In the genomic region with DNA sequence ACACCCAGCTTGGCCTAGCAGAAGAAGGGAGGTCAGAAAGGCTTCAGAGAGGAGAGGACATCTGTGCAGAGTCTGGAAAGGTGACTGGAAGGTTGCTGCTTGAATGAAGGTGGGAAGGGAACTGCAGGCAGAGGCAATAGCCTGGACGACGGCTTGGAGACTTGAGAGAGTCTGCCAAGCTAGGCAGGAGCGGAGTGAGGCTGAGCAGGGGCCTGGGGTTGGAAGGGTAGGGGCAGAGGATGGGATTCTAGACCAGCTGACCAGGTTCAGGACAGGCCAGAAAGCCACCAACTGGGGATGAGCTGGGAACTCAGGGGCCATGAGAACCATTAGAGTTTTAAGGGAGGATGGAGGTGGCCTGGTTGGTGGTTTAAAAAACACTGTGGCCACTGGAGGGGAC, we compare ENCODE assay signal across 1 cellular context.
TF ChIP-seq lines count a peak whose summit lies in the region.

No MANE protein-coding gene starts in this region.

TF ChIP-seq in WTC11, 78 proteins besides CTCF, POLR2A, EP300 and RAD21 (continued from another document):
- TF ChIP-seq, protein P1, sequence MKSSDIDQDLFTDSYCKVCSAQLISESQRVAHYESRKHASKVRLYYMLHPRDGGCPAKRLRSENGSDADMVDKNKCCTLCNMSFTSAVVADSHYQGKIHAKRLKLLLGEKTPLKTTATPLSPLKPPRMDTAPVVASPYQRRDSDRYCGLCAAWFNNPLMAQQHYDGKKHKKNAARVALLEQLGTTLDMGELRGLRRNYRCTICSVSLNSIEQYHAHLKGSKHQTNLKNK (CRISPR knock-in tag; IDR thresholded peaks at IDR 0.05) = no peak
- TF ChIP-seq, protein P2, sequence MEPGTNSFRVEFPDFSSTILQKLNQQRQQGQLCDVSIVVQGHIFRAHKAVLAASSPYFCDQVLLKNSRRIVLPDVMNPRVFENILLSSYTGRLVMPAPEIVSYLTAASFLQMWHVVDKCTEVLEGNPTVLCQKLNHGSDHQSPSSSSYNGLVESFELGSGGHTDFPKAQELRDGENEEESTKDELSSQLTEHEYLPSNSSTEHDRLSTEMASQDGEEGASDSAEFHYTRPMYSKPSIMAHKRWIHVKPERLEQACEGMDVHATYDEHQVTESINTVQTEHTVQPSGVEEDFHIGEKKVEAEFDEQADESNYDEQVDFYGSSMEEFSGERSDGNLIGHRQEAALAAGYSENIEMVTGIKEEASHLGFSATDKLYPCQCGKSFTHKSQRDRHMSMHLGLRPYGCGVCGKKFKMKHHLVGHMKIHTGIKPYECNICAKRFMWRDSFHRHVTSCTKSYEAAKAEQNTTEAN (CRISPR knock-in tag; IDR thresholded peaks at IDR 0.05) = no peak
- TF ChIP-seq TCF7 (CRISPR knock-in tag; IDR thresholded peaks at IDR 0.05; ENCODE audit: low read depth) (no peak), PRRX2 (CRISPR knock-in tag; IDR thresholded peaks at IDR 0.05) (no peak), ZNF317 (CRISPR knock-in tag; IDR thresholded peaks at IDR 0.05; ENCODE audit: borderline replicate concordance, low read depth) (no peak), CREM (CRISPR knock-in tag; IDR thresholded peaks at IDR 0.05) (no peak), IRF2 (CRISPR knock-in tag; IDR thresholded peaks at IDR 0.05; ENCODE audit: borderline replicate concordance, low read depth) (no peak), ETV6 (CRISPR knock-in tag; IDR thresholded peaks at IDR 0.05) (no peak), SMAD4 (CRISPR knock-in tag; IDR thresholded peaks at IDR 0.05) (no peak), SMAD3 (CRISPR knock-in tag; IDR thresholded peaks at IDR 0.05; ENCODE audit: borderline replicate concordance) (no peak), ZNF396 (CRISPR knock-in tag; IDR thresholded peaks at IDR 0.05; ENCODE audit: borderline replicate concordance) (no peak)
- TF ChIP-seq, protein P3, sequence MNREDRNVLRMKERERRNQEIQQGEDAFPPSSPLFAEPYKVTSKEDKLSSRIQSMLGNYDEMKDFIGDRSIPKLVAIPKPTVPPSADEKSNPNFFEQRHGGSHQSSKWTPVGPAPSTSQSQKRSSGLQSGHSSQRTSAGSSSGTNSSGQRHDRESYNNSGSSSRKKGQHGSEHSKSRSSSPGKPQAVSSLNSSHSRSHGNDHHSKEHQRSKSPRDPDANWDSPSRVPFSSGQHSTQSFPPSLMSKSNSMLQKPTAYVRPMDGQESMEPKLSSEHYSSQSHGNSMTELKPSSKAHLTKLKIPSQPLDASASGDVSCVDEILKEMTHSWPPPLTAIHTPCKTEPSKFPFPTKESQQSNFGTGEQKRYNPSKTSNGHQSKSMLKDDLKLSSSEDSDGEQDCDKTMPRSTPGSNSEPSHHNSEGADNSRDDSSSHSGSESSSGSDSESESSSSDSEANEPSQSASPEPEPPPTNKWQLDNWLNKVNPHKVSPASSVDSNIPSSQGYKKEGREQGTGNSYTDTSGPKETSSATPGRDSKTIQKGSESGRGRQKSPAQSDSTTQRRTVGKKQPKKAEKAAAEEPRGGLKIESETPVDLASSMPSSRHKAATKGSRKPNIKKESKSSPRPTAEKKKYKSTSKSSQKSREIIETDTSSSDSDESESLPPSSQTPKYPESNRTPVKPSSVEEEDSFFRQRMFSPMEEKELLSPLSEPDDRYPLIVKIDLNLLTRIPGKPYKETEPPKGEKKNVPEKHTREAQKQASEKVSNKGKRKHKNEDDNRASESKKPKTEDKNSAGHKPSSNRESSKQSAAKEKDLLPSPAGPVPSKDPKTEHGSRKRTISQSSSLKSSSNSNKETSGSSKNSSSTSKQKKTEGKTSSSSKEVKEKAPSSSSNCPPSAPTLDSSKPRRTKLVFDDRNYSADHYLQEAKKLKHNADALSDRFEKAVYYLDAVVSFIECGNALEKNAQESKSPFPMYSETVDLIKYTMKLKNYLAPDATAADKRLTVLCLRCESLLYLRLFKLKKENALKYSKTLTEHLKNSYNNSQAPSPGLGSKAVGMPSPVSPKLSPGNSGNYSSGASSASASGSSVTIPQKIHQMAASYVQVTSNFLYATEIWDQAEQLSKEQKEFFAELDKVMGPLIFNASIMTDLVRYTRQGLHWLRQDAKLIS (CRISPR knock-in tag; IDR thresholded peaks at IDR 0.05; ENCODE audit: borderline replicate concordance) = no peak
- TF ChIP-seq, protein P4, sequence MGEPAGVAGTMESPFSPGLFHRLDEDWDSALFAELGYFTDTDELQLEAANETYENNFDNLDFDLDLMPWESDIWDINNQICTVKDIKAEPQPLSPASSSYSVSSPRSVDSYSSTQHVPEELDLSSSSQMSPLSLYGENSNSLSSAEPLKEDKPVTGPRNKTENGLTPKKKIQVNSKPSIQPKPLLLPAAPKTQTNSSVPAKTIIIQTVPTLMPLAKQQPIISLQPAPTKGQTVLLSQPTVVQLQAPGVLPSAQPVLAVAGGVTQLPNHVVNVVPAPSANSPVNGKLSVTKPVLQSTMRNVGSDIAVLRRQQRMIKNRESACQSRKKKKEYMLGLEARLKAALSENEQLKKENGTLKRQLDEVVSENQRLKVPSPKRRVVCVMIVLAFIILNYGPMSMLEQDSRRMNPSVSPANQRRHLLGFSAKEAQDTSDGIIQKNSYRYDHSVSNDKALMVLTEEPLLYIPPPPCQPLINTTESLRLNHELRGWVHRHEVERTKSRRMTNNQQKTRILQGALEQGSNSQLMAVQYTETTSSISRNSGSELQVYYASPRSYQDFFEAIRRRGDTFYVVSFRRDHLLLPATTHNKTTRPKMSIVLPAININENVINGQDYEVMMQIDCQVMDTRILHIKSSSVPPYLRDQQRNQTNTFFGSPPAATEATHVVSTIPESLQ (CRISPR knock-in tag; IDR thresholded peaks at IDR 0.05) = no peak
